9 cellular contexts compared by ENCODE assay signal in genomic region chr22:22297159-22297789, GRCh38. TPM values are rescaled to one million over a fixed set of nuclear protein-coding genes. Genes with fewer than 3 reads are reported as not detected.
DNase-seq lines count a peak whose midpoint lies in the region; ATAC-seq, FAIRE-seq and TF ChIP-seq lines count a peak whose summit lies in the region.
"Not testable (repeated sequence)": the region's sequence is repeated elsewhere in the genome, so short reads cannot be mapped to it uniquely, and the experiment has no call there.
"Had no signal": no experiment of that assay in that cellular context is flagged by ENCODE, and none has a peak within 500 bp of the region (broad histone marks: within the 10 kb centered on the region; RNA-seq: fewer than 3 reads in every experiment).

No MANE protein-coding gene starts in this region.

- not testable (repeated sequence) for TF ChIP-seq RAD21 in SK-N-SH (IDR thresholded peaks at IDR 0.05; ENCODE audit: low read length)

- not testable (repeated sequence) for H3F3A ChIP-seq in SK-N-SH (replicated peaks; ENCODE audit: insufficient read depth)

- peak overlapping the region; percentile 86 for H3K4me2 ChIP-seq in SK-N-SH
- peak overlapping the region; percentile 40 for H3K4me2 ChIP-seq in neuronal stem cell (ENCODE audit: insufficient read depth, low read length, poor library complexity, severe bottlenecking)

- H3K27me3 ChIP-seq in SK-N-SH (ENCODE audit: insufficient read depth); neuronal stem cell (ENCODE audit: control insufficient read depth in 3 of 3, insufficient read depth in 3 of 3, low read depth in 1 of 3, low read length in 3 of 3); thyroid gland: not testable (repeated sequence)

- H3K18ac ChIP-seq in neuronal stem cell (ENCODE audit: low read length), result not testable (repeated sequence)

- H3K36me3 ChIP-seq in SK-N-SH (replicated peaks in 1 of 2; ENCODE audit: control insufficient read depth in 1 of 2, insufficient read depth in 2 of 2, low read length in 1 of 2); kidney (ENCODE audit: control insufficient read depth in 1 of 2, insufficient read depth in 2 of 2, low read length in 2 of 2); neuronal stem cell (replicated peaks in 1 of 2; ENCODE audit: control insufficient read depth in 2 of 2, insufficient read depth in 2 of 2, low read length in 2 of 2); thyroid gland: not testable (repeated sequence)

- peak overlapping the region; percentile 81 to 97 (median 93) for H3K4me3 Mint-ChIP-seq in IgD-negative memory B cell
- peak overlapping the region; percentile 86 for H3K4me3 Mint-ChIP-seq in activated naive CD8-positive, alpha-beta T cell treated with anti-CD3 and anti-CD28 coated beads, Interleukin-2, amount 10 ng/mL, durations not matched to agents 7 days and 5 days

- not testable (repeated sequence) for H4K91ac ChIP-seq in neuronal stem cell (ENCODE audit: low read depth, low read length, poor library complexity)

- not testable (repeated sequence) for H3K9me3 Mint-ChIP-seq in IgD-negative memory B cell; activated naive CD8-positive, alpha-beta T cell treated with anti-CD3 and anti-CD28 coated beads, Interleukin-2, amount 10 ng/mL, durations not matched to agents 7 days and 5 days

- H3K4me1 ChIP-seq in SK-N-SH (ENCODE audit: control insufficient read depth in 1 of 2, insufficient read depth in 2 of 2, low read depth in 1 of 2, low read length in 1 of 2); kidney (ENCODE audit: control insufficient read depth in 1 of 2, insufficient read depth in 1 of 2, low read depth in 1 of 2, low read length in 2 of 2); neuronal stem cell (ENCODE audit: control insufficient read depth in 2 of 2, insufficient read depth in 1 of 2, low read depth in 1 of 2, low read length in 2 of 2); thyroid gland: not testable (repeated sequence)

- not testable (repeated sequence) for H3K27me3 Mint-ChIP-seq in IgD-negative memory B cell; activated naive CD8-positive, alpha-beta T cell treated with anti-CD3 and anti-CD28 coated beads, Interleukin-2, amount 10 ng/mL, durations not matched to agents 7 days and 5 days

- peak overlapping the region; percentile 66 to 86 for H3K4me3 ChIP-seq in SK-N-SH (ENCODE audit: low read depth in 2 of 2, low read length in 1 of 2)
- H3K4me3 ChIP-seq in epithelial cell of esophagus (ENCODE audit: low read length), result peak overlapping the region; percentile 63
- peak overlapping the region; percentile 63 to 64 for H3K4me3 ChIP-seq in kidney (ENCODE audit: low read length in 2 of 2)
- peak overlapping the region; percentile 70 to 88 for H3K4me3 ChIP-seq in neuronal stem cell (ENCODE audit: low read length in 2 of 2)
- peak overlapping the region; percentile 17 to 74 (median 70) for H3K4me3 ChIP-seq in thyroid gland (replicated peaks in 1 of 3)

- TF ChIP-seq POLR2A in thyroid gland (IDR thresholded peaks at IDR 0.05), result not testable (repeated sequence)

- peaks cover 14 to 25% (median 15%) of the 10 kb centered on the region in 3 donors for H3K4me1 Mint-ChIP-seq in IgD-negative memory B cell
- peaks cover 22% of the 10 kb centered on the region for H3K4me1 Mint-ChIP-seq in activated naive CD8-positive, alpha-beta T cell treated with anti-CD3 and anti-CD28 coated beads, Interleukin-2, amount 10 ng/mL, durations not matched to agents 7 days and 5 days

- not testable (repeated sequence) for H4K20me1 ChIP-seq in SK-N-SH (ENCODE audit: insufficient read depth)

- peak overlapping the region; percentile 36; the same call in 1 of the 2 replicates for H3K9ac ChIP-seq in SK-N-SH
- peak overlapping the region in 1 of 2 donors; percentile 46 for H3K9ac ChIP-seq in kidney (ENCODE audit: low read length in 2 of 2)
- peak overlapping the region; percentile 77 for H3K9ac ChIP-seq in neuronal stem cell (ENCODE audit: low read depth, low read length, poor library complexity)

- intact Hi-C loops in kidney (cut with DNase I); thyroid gland (cut with DNase I): not testable (repeated sequence)

- not testable (repeated sequence) for H3K79me1 ChIP-seq in neuronal stem cell (ENCODE audit: low read depth, low read length)

- not testable (repeated sequence) for TF ChIP-seq CTCF in SK-N-SH (IDR thresholded peaks at IDR 0.05); epithelial cell of esophagus (IDR thresholded peaks at IDR 0.05; ENCODE audit: insufficient read depth, low read depth, low read length, missing control alignments); kidney (IDR thresholded peaks at IDR 0.05; ENCODE audit: borderline replicate concordance, extremely low read depth, insufficient read depth); thyroid gland (IDR thresholded peaks at IDR 0.05)

- H3K79me2 ChIP-seq in SK-N-SH (ENCODE audit: insufficient read depth), result peaks cover 40% of the 10 kb centered on the region

- FAIRE-seq in kidney (lab: Jason Lieb, UNC), result not testable (repeated sequence)

- peak overlapping the region in 2 of 3 donors; percentile 80 to 93 for H3K27ac Mint-ChIP-seq in IgD-negative memory B cell
- H3K27ac Mint-ChIP-seq in activated naive CD8-positive, alpha-beta T cell treated with anti-CD3 and anti-CD28 coated beads, Interleukin-2, amount 10 ng/mL, durations not matched to agents 7 days and 5 days, result peak overlapping the region; percentile 70

- not testable (repeated sequence) for H2AK5ac ChIP-seq in neuronal stem cell (ENCODE audit: low read depth, low read length)

- not testable (repeated sequence) for H2BK120ac ChIP-seq in neuronal stem cell (ENCODE audit: low read depth, low read length)

- 3% methylated on average over 6 of the region's 28 CpGs for WGBS in SK-N-SH (ENCODE audit: low lambda C conversion rate)
- no CpG with 5 or more reads among the region's 28 CpGs for WGBS in neuronal stem cell (ENCODE audit: extremely low coverage in 2 of 2, insufficient read length in 2 of 2, insufficient replicate concordance in 1 of 2), 2 donors
- WGBS in thyroid gland, 2 donors, result 0% methylated on average over 3 to 6 of the region's 28 CpGs

- not testable (repeated sequence) for H3K36me3 Mint-ChIP-seq in IgD-negative memory B cell; activated naive CD8-positive, alpha-beta T cell treated with anti-CD3 and anti-CD28 coated beads, Interleukin-2, amount 10 ng/mL, durations not matched to agents 7 days and 5 days

- not testable (repeated sequence) for H3K4ac ChIP-seq in neuronal stem cell (ENCODE audit: low read length)

- H3K27ac ChIP-seq in SK-N-SH (ENCODE audit: low read depth in 2 of 2, low read length in 1 of 2) (peak overlapping the region in 1 of 2 experiments; percentile 28; a peak in 1 of 4 replicates), thyroid gland (peak overlapping the region in 2 of 3 donors; percentile 1 to 45)
- not testable (repeated sequence) for H3K27ac ChIP-seq in kidney (ENCODE audit: low read depth in 2 of 2, low read length in 2 of 2); neuronal stem cell (replicated peaks; ENCODE audit: low read length)

- POLR2A ChIA-PET in SK-N-SH (lab: Yijun Ruan, JAX), result not testable (repeated sequence)
- POLR2A ChIA-PET in activated naive CD8-positive, alpha-beta T cell treated with anti-CD3 and anti-CD28 coated beads, Interleukin-2, amount 10 ng/mL, durations not matched to agents 7 days and 5 days (lab: Charles Lee), result interaction anchor here (1.3 kb wide), 1 partner anchor 86 kb away, joined by 4 read pairs; no protein-coding TSS in a partner anchor

- H4K8ac ChIP-seq in neuronal stem cell (ENCODE audit: low read depth, low read length), result not testable (repeated sequence)

- not testable (repeated sequence) for H3K23ac ChIP-seq in neuronal stem cell (ENCODE audit: low read depth, low read length, poor library complexity)

- not testable (repeated sequence) for TF ChIP-seq EP300 in SK-N-SH (IDR thresholded peaks at IDR 0.05; ENCODE audit: borderline replicate concordance in 1 of 2, low read depth in 1 of 2, low read length in 1 of 2)

- 0 out of 2 replicates have a peak overlapping the region, but pooled peaks have one; percentile 68 for H2AFZ ChIP-seq in SK-N-SH (ENCODE audit: low read depth)
- peak overlapping the region; percentile 93 for H2AFZ ChIP-seq in neuronal stem cell (ENCODE audit: low read length)

- H2BK5ac ChIP-seq in neuronal stem cell (ENCODE audit: low read length), result not testable (repeated sequence)

- H3K9me3 ChIP-seq in SK-N-SH; kidney (ENCODE audit: control insufficient read depth in 1 of 2, low read length in 2 of 2); neuronal stem cell (replicated peaks in 1 of 2; ENCODE audit: control insufficient read depth in 2 of 2, insufficient read depth in 1 of 2, low read depth in 1 of 2, low read length in 2 of 2); thyroid gland: not testable (repeated sequence)

- not testable (repeated sequence) for H2BK15ac ChIP-seq in neuronal stem cell (ENCODE audit: low read length)

- H3K14ac ChIP-seq in neuronal stem cell (ENCODE audit: low read length), result not testable (repeated sequence)

- not testable (repeated sequence) for H3K9me2 ChIP-seq in SK-N-SH

- peak; percentile 37 for DNase-seq in DMS 273 (lab: John Stamatoyannopoulos, UW; ENCODE audit: unreplicated experiment)
- DNase-seq in SK-N-SH, result peak; percentile 53
- not testable (repeated sequence) for DNase-seq in activated naive CD8-positive, alpha-beta T cell treated with anti-CD3 and anti-CD28 coated beads, Interleukin-2, amount 10 ng/mL, durations not matched to agents 7 days and 5 days; kidney; thyroid gland
- peak; percentile 24 for DNase-seq in epithelial cell of esophagus (ENCODE audit: low read depth)
- DNase-seq in neuronal stem cell (ENCODE audit: low spot score), result peak; percentile 29

- not testable (repeated sequence) for H2BK12ac ChIP-seq in neuronal stem cell (ENCODE audit: low read length)

- CTCF ChIA-PET in SK-N-SH (lab: Yijun Ruan, JAX), result interaction anchor here (0.6 to 0.8 kb wide), 2 partner anchors 95 to 131 kb away, joined by 3 to 4 read pairs; no protein-coding TSS in a partner anchor

- ATAC-seq in activated naive CD8-positive, alpha-beta T cell treated with anti-CD3 and anti-CD28 coated beads, Interleukin-2, amount 10 ng/mL, durations not matched to agents 7 days and 5 days (ENCODE audit: low read depth), result not testable (repeated sequence)

RNA-seq across cellular contexts. Expression of gene VPREB1, which starts 52.7 kb away (rescaled TPM):
- 1.4 TPM for polyA plus RNA-seq in IgD-negative memory B cell
- polyA plus RNA-seq in SK-N-SH (2012; rRNA removed), result not detected in 2 replicates
- polyA plus RNA-seq in SK-N-SH (2012; cell fraction: cytosol; rRNA removed), result not detected in 2 replicates
- polyA plus RNA-seq in SK-N-SH (2012; cell fraction: nucleus; rRNA removed), result not detected in 2 replicates
- total RNA-seq in activated naive CD8-positive, alpha-beta T cell treated with anti-CD3 and anti-CD28 coated beads, Interleukin-2, amount 10 ng/mL, durations not matched to agents 7 days and 5 days, result not detected
- total RNA-seq in kidney, result not detected
- polyA plus RNA-seq in kidney (ENCODE audit: insufficient read depth, low read depth, low replicate concordance), result not detected
- polyA plus RNA-seq in neuronal stem cell (2013, experiment 1 of 2), result not detected
- polyA plus RNA-seq in neuronal stem cell (2013, experiment 2 of 2), result not detected
- total RNA-seq in thyroid gland, result not detected
- total RNA-seq: omental fat pad had no signal
